In the genomic region with DNA sequence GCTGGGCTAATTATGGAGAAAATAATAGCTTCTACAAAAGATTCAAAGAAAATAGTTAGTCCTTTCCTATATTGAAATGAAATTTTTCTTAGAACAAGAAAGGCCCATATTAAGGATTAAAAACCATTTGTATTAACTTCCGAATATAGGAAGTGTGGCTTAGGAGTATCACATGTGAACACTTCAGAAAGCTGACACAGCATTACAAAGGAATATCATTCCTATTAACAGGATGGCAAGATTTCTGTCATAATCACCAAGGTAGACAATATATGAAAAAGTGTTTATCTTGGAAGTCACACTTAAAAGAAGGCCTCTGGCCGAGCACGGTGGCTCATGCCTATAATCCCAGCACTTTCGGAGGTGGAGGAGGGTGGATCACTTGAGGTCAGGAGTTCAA, we compare ENCODE assay signal across 18 cellular contexts.
"Had no signal": no experiment of that assay in that cellular context is flagged by ENCODE, and none has a peak within 500 bp of the region (broad histone marks: within the 10 kb centered on the region; RNA-seq: fewer than 3 reads in every experiment).

No MANE protein-coding gene starts in this region.

- H3K9ac ChIP-seq: parathyroid adenoma had no signal

- DNase-seq: cortex of kidney; kidney; sigmoid colon; stimulated activated naive B cell treated with anti-CD40 and anti-IgM and Interleukin-4, amounts not matched to agents 10 μg/mL and 1 μg/mL and 100 μg/mL, for 72 hours had no signal

- H2AFZ ChIP-seq: parathyroid adenoma had no signal

- H3K4me3 Mint-ChIP-seq: memory B cell; mesothelial cell of epicardium; natural killer cell treated with Interleukin-12 subunit alpha and Interleukin-12 subunit beta and Interleukin-15 and Interleukin-18, amount 100 ng/mL, for 72 hours; stimulated activated naive B cell treated with anti-CD40 and anti-IgM and Interleukin-4, amounts not matched to agents 10 μg/mL and 1 μg/mL and 100 μg/mL, for 72 hours; stimulated activated naive CD8-positive, alpha-beta T cell treated with anti-CD3 and anti-CD28 coated beads, Interleukin-15, Interleukin-2, amounts not matched to agents 100 ng/mL and 50 ng/mL, for 24 hours had no signal

- H3K36me3 Mint-ChIP-seq: naive B cell; natural killer cell treated with Interleukin-12 subunit alpha and Interleukin-12 subunit beta and Interleukin-15 and Interleukin-18, amount 100 ng/mL, for 72 hours had no signal

- H3K27ac Mint-ChIP-seq: memory B cell; mesothelial cell of epicardium; natural killer cell treated with Interleukin-12 subunit alpha and Interleukin-12 subunit beta and Interleukin-15 and Interleukin-18, amount 100 ng/mL, for 72 hours; stimulated activated naive B cell treated with anti-CD40 and anti-IgM and Interleukin-4, amounts not matched to agents 10 μg/mL and 1 μg/mL and 100 μg/mL, for 72 hours; stimulated activated naive CD8-positive, alpha-beta T cell treated with anti-CD3 and anti-CD28 coated beads, Interleukin-15, Interleukin-2, amounts not matched to agents 100 ng/mL and 50 ng/mL, for 24 hours had no signal

- H3K36me3 ChIP-seq: prostate gland had no signal

- H3K27ac ChIP-seq: parathyroid adenoma, prostate gland, right atrium auricular region, sigmoid colon, thyroid gland had no signal

- H3K9me3 Mint-ChIP-seq: memory B cell; mesothelial cell of epicardium; naive B cell; natural killer cell treated with Interleukin-12 subunit alpha and Interleukin-12 subunit beta and Interleukin-15 and Interleukin-18, amount 100 ng/mL, for 72 hours; neural crest cell; stimulated activated naive B cell treated with anti-CD40 and anti-IgM and Interleukin-4, amounts not matched to agents 10 μg/mL and 1 μg/mL and 100 μg/mL, for 72 hours; stimulated activated naive CD8-positive, alpha-beta T cell treated with anti-CD3 and anti-CD28 coated beads, Interleukin-15, Interleukin-2, amounts not matched to agents 100 ng/mL and 50 ng/mL, for 24 hours had no signal

- H3K27me3 ChIP-seq: dorsolateral prefrontal cortex, right atrium auricular region, sigmoid colon, thyroid gland had no signal

- H3K4me1 ChIP-seq: parathyroid adenoma, prostate gland had no signal

- FAIRE-seq: frontal cortex, kidney had no signal

- H3K27me3 Mint-ChIP-seq: memory B cell; naive B cell; natural killer cell treated with Interleukin-12 subunit alpha and Interleukin-12 subunit beta and Interleukin-15 and Interleukin-18, amount 100 ng/mL, for 72 hours; stimulated activated naive B cell treated with anti-CD40 and anti-IgM and Interleukin-4, amounts not matched to agents 10 μg/mL and 1 μg/mL and 100 μg/mL, for 72 hours; stimulated activated naive CD8-positive, alpha-beta T cell treated with anti-CD3 and anti-CD28 coated beads, Interleukin-15, Interleukin-2, amounts not matched to agents 100 ng/mL and 50 ng/mL, for 24 hours had no signal

- H3K9me3 ChIP-seq: mucosa of descending colon, prostate gland, right atrium auricular region, sigmoid colon, thyroid gland had no signal

- H3K4me3 ChIP-seq: lung, mucosa of descending colon, prostate gland, right atrium auricular region, sigmoid colon, thyroid gland had no signal
